Comparison of ENCODE assay signal across 8 cellular contexts in the genomic region with DNA sequence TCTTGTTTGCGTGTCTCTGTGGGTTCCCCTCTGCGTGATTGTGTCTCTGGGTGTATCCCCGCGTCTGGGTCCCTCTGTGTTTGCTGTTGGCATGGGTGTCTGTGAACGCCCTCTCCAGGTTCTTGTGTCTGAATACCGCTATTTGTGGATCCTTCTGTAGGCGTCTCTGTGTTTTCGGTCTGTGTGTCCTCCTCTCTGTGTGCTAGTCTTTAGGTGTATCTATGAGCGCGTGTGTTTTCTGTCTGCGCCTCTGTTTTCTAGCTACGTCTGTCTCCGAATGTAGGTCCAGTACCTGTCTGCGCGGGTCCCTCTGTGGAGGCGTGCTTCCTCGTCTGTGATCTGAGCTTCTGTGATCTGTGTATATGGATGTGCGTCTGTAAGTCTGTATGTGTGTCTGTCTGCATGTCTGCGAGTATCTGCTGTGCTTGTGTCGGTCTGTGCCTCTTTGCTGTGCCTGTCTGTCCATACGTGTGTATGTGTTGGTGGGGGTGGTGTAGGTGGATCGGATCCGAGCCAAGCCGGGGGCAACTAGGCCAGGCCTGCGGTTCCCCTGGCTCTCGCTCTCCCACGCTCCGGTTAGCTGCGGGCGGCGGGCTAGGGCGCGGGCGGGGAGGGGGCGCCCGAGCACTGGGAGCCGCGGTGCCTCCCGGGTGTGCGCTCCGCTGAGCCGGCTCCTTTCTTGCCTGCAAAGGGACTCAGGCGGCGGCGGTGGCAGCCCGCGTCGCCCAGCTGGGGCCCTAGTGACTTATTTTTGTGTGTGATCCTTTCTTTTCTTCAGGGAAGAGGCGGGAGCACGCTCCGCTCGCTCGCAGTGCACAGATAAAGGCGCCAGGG.
DNase-seq lines count a peak whose midpoint lies in the region; ATAC-seq and TF ChIP-seq lines count a peak whose summit lies in the region.

No MANE protein-coding gene starts in this region.

- DNase-seq in D341Med (ENCODE audit: low spot score) (peak; percentile 49), NCI-H748 (lab: John Stamatoyannopoulos, UW; ENCODE audit: unreplicated experiment) (peak; percentile 75), fibroblast of pulmonary artery (ENCODE audit: low read depth) (peak; percentile 45), omental fat pad (ENCODE audit: low spot score) (no peak), NCI-H187 treated with DMSO at 0.1 percent for 48 hours (lab: John Stamatoyannopoulos, UW) (no peak)

- H3K4me3 ChIP-seq in fibroblast of pulmonary artery (replicated peaks; ENCODE audit: low read depth, low read length): peak overlapping the region; percentile 80

- TF ChIP-seq CTCF in fibroblast of pulmonary artery (IDR thresholded peaks at IDR 0.05; ENCODE audit: low read length, missing control alignments) (no peak), omental fat pad (IDR thresholded peaks at IDR 0.05) (no peak)

- ATAC-seq in GM21528 (IDR thresholded peaks at IDR 0.05; ENCODE audit: low FRiP score, unreplicated experiment): peak; percentile 40
- ATAC-seq in omental fat pad (ENCODE audit: low FRiP score): peak; percentile 36
- ATAC-seq in HG03571 (IDR thresholded peaks at IDR 0.05; ENCODE audit: unreplicated experiment): no peak
- ATAC-seq in GM21737 (IDR thresholded peaks at IDR 0.05; ENCODE audit: unreplicated experiment): no peak

Comparison
In these comparisons a context has a peak if more than half of its experiments do, and no peak if none do; other contexts are left out.
1. DNase-seq: peak in D341Med (single experiment), NCI-H748 (single experiment) and fibroblast of pulmonary artery (single experiment); none in omental fat pad (single experiment) and NCI-H187 treated with DMSO at 0.1 percent for 48 hours (single experiment).
2. ATAC-seq: peak in GM21528 (single experiment) and omental fat pad (single experiment); none in HG03571 (single experiment) and GM21737 (single experiment).